ENCODE assay signal across 15 cellular contexts in the genomic region with DNA sequence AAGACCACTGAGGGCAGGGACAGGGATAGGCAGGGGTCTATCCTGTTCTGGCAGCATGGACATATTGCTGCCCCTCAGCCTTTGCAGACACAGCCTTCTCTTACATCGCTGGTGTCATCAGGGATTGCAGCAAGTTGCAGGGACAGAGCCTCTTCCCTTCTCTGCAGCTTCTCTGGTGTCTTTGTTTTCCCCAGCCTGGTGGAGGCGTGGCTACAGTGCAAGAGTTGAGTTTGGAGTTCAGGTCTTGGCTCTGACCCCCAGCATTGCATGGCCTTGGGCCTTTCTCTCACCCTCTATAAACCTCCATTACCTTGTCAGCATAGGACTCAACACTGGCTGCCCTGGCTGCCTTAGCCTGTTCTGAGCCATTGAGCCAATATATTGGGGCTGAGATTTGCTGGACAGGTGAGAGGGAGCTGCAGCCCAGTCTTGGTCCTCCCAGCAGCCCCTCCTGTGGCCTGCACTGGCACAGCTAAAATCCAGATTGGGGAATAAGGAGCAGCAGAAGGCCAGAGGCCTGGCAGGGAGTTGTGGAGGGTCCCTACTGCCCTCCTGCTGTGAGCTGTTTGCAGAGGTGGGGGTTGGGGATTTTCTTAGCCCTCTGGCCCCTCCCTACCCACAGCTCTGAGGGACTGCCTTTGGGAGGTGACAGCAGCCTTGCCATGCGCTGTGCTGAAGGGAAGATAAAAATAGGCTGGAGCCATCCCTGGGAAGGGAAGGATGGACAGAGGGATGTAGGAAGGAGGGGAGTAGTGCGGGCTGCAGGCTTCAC. TPM values are rescaled to one million over a fixed set of nuclear protein-coding genes. Genes with fewer than 3 reads are reported as not detected.
A peak's percentile ranks its signal among the peaks of the same experiment; 100 is the strongest.
DNase-seq lines count a peak whose midpoint lies in the region; ATAC-seq, FAIRE-seq and TF ChIP-seq lines count a peak whose summit lies in the region.
"Had no signal": no experiment of that assay in that cellular context is flagged by ENCODE, and none has a peak within 500 bp of the region (broad histone marks: within the 10 kb centered on the region; RNA-seq: fewer than 3 reads in every experiment).

No MANE protein-coding gene starts in this region.

- no peaks in the 10 kb centered on the region for H3K9me3 ChIP-seq in SU-DHL-6 (ENCODE audit: insufficient read depth, low read length)
- H3K9me3 ChIP-seq: A549 had no signal

- H3K27me3 ChIP-seq in SU-DHL-6 (ENCODE audit: low read length) = no peaks in the 10 kb centered on the region

- H3K4me2 ChIP-seq in SU-DHL-6 (ENCODE audit: low read depth, low read length, poor library complexity, severe bottlenecking) = no peak overlapping the region
- H3K4me2 ChIP-seq: A549, KMS-11 had no signal

- H3K9me2 ChIP-seq in SU-DHL-6 (replicated peaks; ENCODE audit: insufficient read depth, low read length) = no peaks in the 10 kb centered on the region

- no peak overlapping the region for H2AFZ ChIP-seq in SU-DHL-6 (ENCODE audit: low read depth, low read length, severe bottlenecking)

- no peaks in the 10 kb centered on the region for H3F3A ChIP-seq in SU-DHL-6 (ENCODE audit: insufficient read depth)

- TF ChIP-seq CTCF in SU-DHL-6 (IDR thresholded peaks at IDR 0.05; ENCODE audit: insufficient read depth, low read length, poor library complexity, severe bottlenecking) = no peak

- no peak overlapping the region for H3K9ac ChIP-seq in SU-DHL-6 (ENCODE audit: low read length)
- H3K9ac ChIP-seq: KMS-11 had no signal

- H3K27ac ChIP-seq in SU-DHL-6 (ENCODE audit: low read depth, low read length) (peak overlapping the region; percentile 65), temporal lobe (ENCODE audit: low read depth, low read length) (peak overlapping the region; percentile 22)
- H3K27ac ChIP-seq: A549, KMS-11 had no signal

- DNase-seq in Right ventricle myocardium inferior (ENCODE audit: missing footprints) (no peak), cardiac septum (ENCODE audit: low spot score) (no peak), dedifferentiated amniotic fluid mesenchymal stem cell (ENCODE audit: extremely low spot score) (no peak), GM19239 (ENCODE audit: insufficient read length, low spot score) (no peak), medulla oblongata (ENCODE audit: extremely low spot score) (no peak)
- DNase-seq: foreskin fibroblast, midbrain, T-helper 17 cell had no signal

- H3K4me3 ChIP-seq in SU-DHL-6 (ENCODE audit: insufficient read depth, low read length, poor library complexity, severe bottlenecking) = no peak overlapping the region
- H3K4me3 ChIP-seq: A549, skin epidermis had no signal

- intact Hi-C loops in Right ventricle myocardium inferior (cut with DNase I) = no loop called here
- intact Hi-C loops in cardiac septum (cut with DNase I) = no loop called here

- H3K36me3 ChIP-seq in SU-DHL-6 (ENCODE audit: low read length) = no peaks in the 10 kb centered on the region

- H4K20me1 ChIP-seq in SU-DHL-6 (ENCODE audit: low read depth, low read length) = no peaks in the 10 kb centered on the region

- no peaks in the 10 kb centered on the region for H3K79me2 ChIP-seq in SU-DHL-6 (ENCODE audit: insufficient read depth, low read length)

- no peak for FAIRE-seq in GM19239 (lab: Jason Lieb, UNC)
- FAIRE-seq: A549, H54 had no signal

- ATAC-seq in Right ventricle myocardium inferior (peak; percentile 63), HG03045 (IDR thresholded peaks at IDR 0.05; ENCODE audit: unreplicated experiment) (peak; percentile 12)

RNA-seq across cellular contexts. Expression of a gene that starts 22.8 kb away (rescaled TPM):
- total RNA-seq in Right ventricle myocardium inferior (27.9 TPM), cardiac septum (26.6 TPM), temporal lobe (7.1 TPM)

RNA-seq across cellular contexts. Expression of a gene that starts 39.5 kb away (rescaled TPM):
- total RNA-seq in Right ventricle myocardium inferior = 0.35 TPM
- 0.16 TPM for total RNA-seq in cardiac septum
- total RNA-seq in temporal lobe = 0.98 TPM
